ENCODE assay signal across 9 cellular contexts in the genomic region with DNA sequence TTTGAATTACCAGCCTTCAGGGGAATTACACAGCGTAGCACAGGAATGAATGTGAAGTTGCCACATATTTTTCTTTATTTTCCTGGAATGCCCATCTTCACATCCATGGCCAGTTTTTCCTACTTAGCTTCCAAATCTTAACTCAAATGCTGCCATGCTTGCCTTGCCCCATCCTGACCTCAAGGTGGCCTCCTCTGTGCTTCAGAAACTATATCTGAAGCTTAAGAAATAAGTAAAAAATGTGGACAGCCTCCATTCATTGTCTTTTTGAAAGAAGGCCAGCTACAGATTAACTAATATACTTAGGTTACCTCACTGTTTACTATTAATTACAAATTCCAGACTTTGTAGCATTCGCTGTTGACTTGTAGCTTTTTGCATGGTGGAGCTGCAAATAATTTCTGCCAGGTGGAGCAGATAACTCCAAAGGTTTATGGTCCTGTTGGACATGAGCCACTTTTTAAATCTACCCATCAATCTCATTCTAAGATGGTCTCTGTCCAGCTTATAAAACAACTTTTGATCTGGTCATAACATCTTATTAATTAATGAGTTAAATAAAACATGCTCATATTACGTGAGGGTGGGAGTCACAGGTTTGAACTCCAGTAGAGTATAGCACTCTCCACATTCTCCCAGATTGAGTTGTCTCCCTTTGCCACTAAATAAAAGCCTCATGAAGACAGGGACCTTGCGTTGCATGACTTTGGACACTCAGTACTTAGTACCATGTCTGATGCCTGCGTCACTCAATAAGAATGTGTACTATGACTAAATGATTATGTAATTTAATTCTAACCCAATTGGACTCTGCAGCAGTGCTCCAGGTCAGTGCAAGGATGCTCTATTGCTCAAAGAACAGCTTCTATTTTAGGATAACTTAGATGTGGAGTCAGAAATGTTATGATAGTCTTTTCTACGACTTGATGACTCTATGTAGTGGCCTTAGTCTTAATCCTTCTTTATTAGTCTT.
DNase-seq lines count a peak whose midpoint lies in the region; ATAC-seq and TF ChIP-seq lines count a peak whose summit lies in the region.
"Had no signal": no experiment of that assay in that cellular context is flagged by ENCODE, and none has a peak within 500 bp of the region (broad histone marks: within the 10 kb centered on the region; RNA-seq: fewer than 3 reads in every experiment).

No MANE protein-coding gene starts in this region.

- H3K27me3 Mint-ChIP-seq in WTC11 (ENCODE audit: low read depth), result no peaks in the 10 kb centered on the region
- H3K27me3 Mint-ChIP-seq in activated T-helper 1 cell treated with anti-CD3 and anti-CD28 coated beads, Interleukin-12 subunit alpha, Interleukin-12 subunit beta, Interleukin-2, Interleukin-4 antibody, amounts not matched to agents 30 ng/mL and 10 ng/mL and 1 ng/mL, durations not matched to agents 14 hours and 24 hours and 36 hours (ENCODE audit: insufficient read depth), result no peaks in the 10 kb centered on the region
- H3K27me3 Mint-ChIP-seq: activated CD4-positive, alpha-beta T cell treated with anti-CD3 and anti-CD28 coated beads, Interleukin-2, amount 10 ng/mL, durations not matched to agents 24 days and 14 days had no signal

- peak; percentile 50 for TF ChIP-seq CTCF in HFF-Myc (IDR thresholded peaks at IDR 0.05; ENCODE audit: low read depth, low read length, missing control alignments)
- TF ChIP-seq CTCF in WTC11 (IDR thresholded peaks at IDR 0.05), result peak; percentile 15; the same call in 1 of the 2 replicates

- H3K27ac Mint-ChIP-seq in WTC11, result no peak overlapping the region
- H3K27ac Mint-ChIP-seq in activated T-helper 1 cell treated with anti-CD3 and anti-CD28 coated beads, Interleukin-12 subunit alpha, Interleukin-12 subunit beta, Interleukin-2, Interleukin-4 antibody, amounts not matched to agents 30 ng/mL and 10 ng/mL and 1 ng/mL, durations not matched to agents 14 hours and 24 hours and 36 hours, result no peak overlapping the region
- H3K27ac Mint-ChIP-seq: activated CD4-positive, alpha-beta T cell treated with anti-CD3 and anti-CD28 coated beads, Interleukin-2, amount 10 ng/mL, durations not matched to agents 24 days and 14 days had no signal

- H3K4me3 Mint-ChIP-seq in WTC11, result no peak overlapping the region
- no peak overlapping the region for H3K4me3 Mint-ChIP-seq in activated T-helper 1 cell treated with anti-CD3 and anti-CD28 coated beads, Interleukin-12 subunit alpha, Interleukin-12 subunit beta, Interleukin-2, Interleukin-4 antibody, amounts not matched to agents 30 ng/mL and 10 ng/mL and 1 ng/mL, durations not matched to agents 14 hours and 24 hours and 36 hours
- H3K4me3 Mint-ChIP-seq: activated CD4-positive, alpha-beta T cell treated with anti-CD3 and anti-CD28 coated beads, Interleukin-2, amount 10 ng/mL, durations not matched to agents 24 days and 14 days had no signal

- DNase-seq in Caki2 (ENCODE audit: low read depth), result peak; percentile 23
- no peak for DNase-seq in HFF-Myc (ENCODE audit: extremely low read depth, low read depth)
- peak; percentile 13 for DNase-seq in WTC11 (ENCODE audit: low spot score)
- DNase-seq in kidney glomerular epithelial cell (lab: John Stamatoyannopoulos, UW), result peak; percentile 34
- DNase-seq in NCI-H1436 (lab: John Stamatoyannopoulos, UW), result no peak
- DNase-seq in activated T-helper 1 cell treated with anti-CD3 and anti-CD28 coated beads, Interleukin-12 subunit alpha, Interleukin-12 subunit beta, Interleukin-2, Interleukin-4 antibody, amounts not matched to agents 30 ng/mL and 10 ng/mL and 1 ng/mL, durations not matched to agents 14 hours and 24 hours and 36 hours (ENCODE audit: low spot score), result no peak
- DNase-seq in anterior cingulate cortex (lab: John Stamatoyannopoulos, UW), result no peak
- DNase-seq: activated CD4-positive, alpha-beta T cell treated with anti-CD3 and anti-CD28 coated beads, Interleukin-2, amount 10 ng/mL, durations not matched to agents 24 days and 14 days had no signal

- ATAC-seq in WTC11, result peak; percentile 66
- ATAC-seq in HG03045 (IDR thresholded peaks at IDR 0.05; ENCODE audit: unreplicated experiment), result no peak

- POLR2A ChIA-PET in WTC11 (lab: Charles Lee), result interaction anchor here (0.7 kb wide), 3 partner anchors 10 to 673 kb away, joined by 3 to 7 read pairs (median 5); no protein-coding TSS in a partner anchor

- intact Hi-C loops in activated T-helper 1 cell treated with anti-CD3 and anti-CD28 coated beads, Interleukin-12 subunit alpha, Interleukin-12 subunit beta, Interleukin-2, Interleukin-4 antibody, amounts not matched to agents 30 ng/mL and 10 ng/mL and 1 ng/mL, durations not matched to agents 14 hours and 24 hours and 36 hours (cut with micrococcal nuclease), result no loop called here

- in situ Hi-C loops in Caki2 (cut with HindIII; ENCODE audit: low pct_unique_long_range_greater_than_20kb, low sequenced_read_pairs), result no loop called here

- H3K4me3 ChIP-seq in HFF-Myc (replicated peaks; ENCODE audit: low read depth, low read length), result no peak overlapping the region

- CTCF ChIA-PET in WTC11 (lab: Charles Lee), result interaction anchor here (0.6 to 1.8 kb wide), 17 partner anchors 8 to 1510 kb away, joined by 3 to 8 read pairs (median 3); a partner anchor contains a TSS

- H3K4me1 Mint-ChIP-seq in WTC11, result peaks cover 44% of the 10 kb centered on the region
- H3K4me1 Mint-ChIP-seq in activated T-helper 1 cell treated with anti-CD3 and anti-CD28 coated beads, Interleukin-12 subunit alpha, Interleukin-12 subunit beta, Interleukin-2, Interleukin-4 antibody, amounts not matched to agents 30 ng/mL and 10 ng/mL and 1 ng/mL, durations not matched to agents 14 hours and 24 hours and 36 hours (ENCODE audit: low read depth), result no peaks in the 10 kb centered on the region
- H3K4me1 Mint-ChIP-seq: activated CD4-positive, alpha-beta T cell treated with anti-CD3 and anti-CD28 coated beads, Interleukin-2, amount 10 ng/mL, durations not matched to agents 24 days and 14 days had no signal

- H3K9me3 Mint-ChIP-seq in WTC11, result no peaks in the 10 kb centered on the region
- H3K9me3 Mint-ChIP-seq in activated T-helper 1 cell treated with anti-CD3 and anti-CD28 coated beads, Interleukin-12 subunit alpha, Interleukin-12 subunit beta, Interleukin-2, Interleukin-4 antibody, amounts not matched to agents 30 ng/mL and 10 ng/mL and 1 ng/mL, durations not matched to agents 14 hours and 24 hours and 36 hours, result no peaks in the 10 kb centered on the region
- H3K9me3 Mint-ChIP-seq: activated CD4-positive, alpha-beta T cell treated with anti-CD3 and anti-CD28 coated beads, Interleukin-2, amount 10 ng/mL, durations not matched to agents 24 days and 14 days had no signal

- no peaks in the 10 kb centered on the region for H3K36me3 Mint-ChIP-seq in WTC11
- H3K36me3 Mint-ChIP-seq in activated T-helper 1 cell treated with anti-CD3 and anti-CD28 coated beads, Interleukin-12 subunit alpha, Interleukin-12 subunit beta, Interleukin-2, Interleukin-4 antibody, amounts not matched to agents 30 ng/mL and 10 ng/mL and 1 ng/mL, durations not matched to agents 14 hours and 24 hours and 36 hours (ENCODE audit: low read depth), result no peaks in the 10 kb centered on the region

TF ChIP-seq in WTC11, 78 proteins besides CTCF, POLR2A, EP300 and RAD21:
- TF ChIP-seq IRF2 (CRISPR knock-in tag; IDR thresholded peaks at IDR 0.05; ENCODE audit: borderline replicate concordance, low read depth) (no peak), ELF4 (CRISPR knock-in tag; IDR thresholded peaks at IDR 0.05; ENCODE audit: low read depth) (no peak), RELA (CRISPR knock-in tag; IDR thresholded peaks at IDR 0.05; ENCODE audit: borderline replicate concordance) (no peak), FOXP1 (CRISPR knock-in tag; IDR thresholded peaks at IDR 0.05; ENCODE audit: borderline replicate concordance) (no peak), JUN (CRISPR knock-in tag; IDR thresholded peaks at IDR 0.05) (no peak), ZNF121 (CRISPR knock-in tag; IDR thresholded peaks at IDR 0.05) (no peak), SMAD3 (CRISPR knock-in tag; IDR thresholded peaks at IDR 0.05; ENCODE audit: borderline replicate concordance) (no peak), ZNF138 (CRISPR knock-in tag; conservative IDR thresholded peaks at IDR 0.05) (no peak)
- TF ChIP-seq, protein P1, sequence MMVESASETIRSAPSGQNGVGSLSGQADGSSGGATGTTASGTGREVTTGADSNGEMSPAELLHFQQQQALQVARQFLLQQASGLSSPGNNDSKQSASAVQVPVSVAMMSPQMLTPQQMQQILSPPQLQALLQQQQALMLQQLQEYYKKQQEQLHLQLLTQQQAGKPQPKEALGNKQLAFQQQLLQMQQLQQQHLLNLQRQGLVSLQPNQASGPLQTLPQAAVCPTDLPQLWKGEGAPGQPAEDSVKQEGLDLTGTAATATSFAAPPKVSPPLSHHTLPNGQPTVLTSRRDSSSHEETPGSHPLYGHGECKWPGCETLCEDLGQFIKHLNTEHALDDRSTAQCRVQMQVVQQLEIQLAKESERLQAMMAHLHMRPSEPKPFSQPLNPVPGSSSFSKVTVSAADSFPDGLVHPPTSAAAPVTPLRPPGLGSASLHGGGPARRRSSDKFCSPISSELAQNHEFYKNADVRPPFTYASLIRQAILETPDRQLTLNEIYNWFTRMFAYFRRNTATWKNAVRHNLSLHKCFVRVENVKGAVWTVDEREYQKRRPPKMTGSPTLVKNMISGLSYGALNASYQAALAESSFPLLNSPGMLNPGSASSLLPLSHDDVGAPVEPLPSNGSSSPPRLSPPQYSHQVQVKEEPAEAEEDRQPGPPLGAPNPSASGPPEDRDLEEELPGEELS (CRISPR knock-in tag; IDR thresholded peaks at IDR 0.05), result no peak
- TF ChIP-seq, protein P2, sequence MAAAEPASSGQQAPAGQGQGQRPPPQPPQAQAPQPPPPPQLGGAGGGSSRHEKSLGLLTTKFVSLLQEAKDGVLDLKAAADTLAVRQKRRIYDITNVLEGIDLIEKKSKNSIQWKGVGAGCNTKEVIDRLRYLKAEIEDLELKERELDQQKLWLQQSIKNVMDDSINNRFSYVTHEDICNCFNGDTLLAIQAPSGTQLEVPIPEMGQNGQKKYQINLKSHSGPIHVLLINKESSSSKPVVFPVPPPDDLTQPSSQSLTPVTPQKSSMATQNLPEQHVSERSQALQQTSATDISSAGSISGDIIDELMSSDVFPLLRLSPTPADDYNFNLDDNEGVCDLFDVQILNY (CRISPR knock-in tag; IDR thresholded peaks at IDR 0.05), result no peak

Comparison
In these comparisons a context has a peak if more than half of its experiments do, and no peak if none do; other contexts are left out.
1. DNase-seq: peak in Caki2 (single experiment), WTC11 (single experiment) and kidney glomerular epithelial cell (single experiment); none in HFF-Myc (single experiment), NCI-H1436 (single experiment), activated T-helper 1 cell treated with anti-CD3 and anti-CD28 coated beads, Interleukin-12 subunit alpha, Interleukin-12 subunit beta, Interleukin-2, Interleukin-4 antibody, amounts not matched to agents 30 ng/mL and 10 ng/mL and 1 ng/mL, durations not matched to agents 14 hours and 24 hours and 36 hours (single experiment) and anterior cingulate cortex (0 of 58).